In genomic region chr2:224180810-224181209, GRCh38 we compare ENCODE assay signal across 30 cellular contexts.
"Had no signal": no experiment of that assay in that cellular context is flagged by ENCODE, and none has a peak within 500 bp of the region (broad histone marks: within the 10 kb centered on the region; RNA-seq: fewer than 3 reads in every experiment).

No MANE protein-coding gene starts in this region.

- DNase-seq: activated CD4-positive, alpha-beta memory T cell treated with anti-CD3 and anti-CD28 coated beads, Interleukin-2, amount 10 ng/mL, durations not matched to agents 7 days and 5 days; activated CD4-positive, alpha-beta T cell treated with anti-CD3 and anti-CD28 coated beads for 1 hour; activated CD4-positive, alpha-beta T cell treated with anti-CD3 and anti-CD28 coated beads for 48 hours; activated CD4-positive, CD25-positive, alpha-beta regulatory T cell; activated CD8-positive, alpha-beta memory T cell treated with anti-CD3 and anti-CD28 coated beads for 24 hours; activated CD8-positive, alpha-beta memory T cell treated with anti-CD3 and anti-CD28 coated beads, Interleukin-2, amount 10 ng/mL, durations not matched to agents 7 days and 5 days; activated CD8-positive, alpha-beta memory T cell treated with anti-CD3 and anti-CD28 coated beads, Interleukin-2, amount 50 U/mL, for 48 hours; activated effector memory CD4-positive, alpha-beta T cell treated with anti-CD3 and anti-CD28 coated beads, Interleukin-2, amount 50 U/mL, for 16 hours; activated naive CD4-positive, alpha-beta T cell; activated naive CD4-positive, alpha-beta T cell treated with anti-CD3 and anti-CD28 coated beads, Interleukin-2, amount 50 U/mL, for 16 hours; activated naive CD8-positive, alpha-beta T cell treated with anti-CD3 and anti-CD28 coated beads for 36 hours; activated T-cell treated with anti-CD3 and anti-CD28 coated beads, Interleukin-2, amount 50 U/mL, for 48 hours; amniotic stem cell; aorta; brain microvascular endothelial cell; NCI-H1092 treated with DMSO at 0.1 percent for 48 hours; NCI-H1417; NCI-H1694; NCI-H1930; NCI-H2081 treated with DMSO at 0.1 percent for 48 hours; NCI-H226; NCI-H446 treated with DMSO at 0.1 percent for 48 hours; NCI-H524 treated with DMSO at 0.1 percent for 48 hours; RPMI8226; SJCRH30; T1000; WERI-Rb-1 had no signal

- H3K4me3 ChIP-seq: SJCRH30, SK-N-MC had no signal

- H3K36me3 ChIP-seq: brain microvascular endothelial cell, SJCRH30, WERI-Rb-1 had no signal

- H3K27me3 ChIP-seq: brain microvascular endothelial cell, SJCRH30 had no signal

- H3K4me1 ChIP-seq: SJCRH30 had no signal

- H3K9me3 ChIP-seq: SJCRH30 had no signal

- H3K27ac ChIP-seq: brain microvascular endothelial cell, KMS-11, SJCRH30, SK-N-MC, WERI-Rb-1 had no signal

- H3K4me2 ChIP-seq: KMS-11 had no signal

- ATAC-seq: activated CD8-positive, alpha-beta memory T cell treated with anti-CD3 and anti-CD28 coated beads, Interleukin-2, amount 10 ng/mL, durations not matched to agents 7 days and 5 days; Panc1 had no signal

- H3K9ac ChIP-seq: KMS-11 had no signal
